ENCODE assay signal across 8 cellular contexts in the genomic region with DNA sequence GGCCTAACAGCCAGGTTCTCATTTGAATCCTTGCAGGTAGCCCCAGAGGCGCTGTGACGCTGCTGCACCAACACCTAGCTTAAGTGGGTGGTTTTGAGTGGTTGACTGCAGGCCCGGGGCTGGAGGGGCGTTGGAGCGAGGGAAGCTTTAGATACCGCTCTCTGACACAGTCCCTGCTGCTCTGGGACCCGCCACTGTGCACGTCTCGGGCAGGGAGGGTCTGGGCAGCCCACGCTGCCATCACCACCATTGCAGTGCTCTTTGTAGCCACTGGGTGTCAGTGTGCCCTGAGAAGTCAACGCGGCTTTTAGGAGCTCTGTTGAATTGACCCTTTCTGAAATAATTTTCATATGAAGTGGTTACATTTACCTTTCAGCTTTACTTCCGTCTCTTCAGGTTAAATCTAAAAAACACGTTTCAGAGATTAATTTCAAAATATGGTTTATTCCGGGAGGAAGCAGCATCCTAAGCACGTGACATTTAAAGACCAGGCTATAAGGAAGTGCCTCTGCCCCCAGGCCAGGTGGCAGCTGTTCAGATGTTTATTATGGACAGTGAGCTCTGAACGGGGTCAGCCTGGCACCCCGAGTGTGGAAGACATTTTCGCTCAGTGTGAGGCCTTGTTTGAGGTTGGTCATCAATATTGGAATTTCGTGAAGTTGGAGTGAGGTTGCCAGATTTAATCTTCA. TPM values are rescaled to one million over a fixed set of nuclear protein-coding genes. Genes with fewer than 3 reads are reported as not detected.
DNase-seq lines count a peak whose midpoint lies in the region; ATAC-seq, FAIRE-seq and TF ChIP-seq lines count a peak whose summit lies in the region.

No MANE protein-coding gene starts in this region.

- TF ChIP-seq POLR2A in GM12891 (IDR thresholded peaks at IDR 0.05; ENCODE audit: low read depth, low read length): no peak

- no peak for ATAC-seq in GM18502 (IDR thresholded peaks at IDR 0.05; ENCODE audit: poor library complexity, unreplicated experiment)

- peak; percentile 13 for DNase-seq in A172 (ENCODE audit: low spot score)
- DNase-seq in GM12891 (ENCODE audit: insufficient read length, low spot score): peak; percentile 77
- DNase-seq in NCI-H2227 (lab: John Stamatoyannopoulos, UW; ENCODE audit: unreplicated experiment): peak; percentile 65
- peak; percentile 51 for DNase-seq in activated CD4-positive, alpha-beta T cell treated with anti-CD3 and anti-CD28 coated beads, Interleukin-2, amount 50 U/mL, for 1 hour
- DNase-seq in dermis microvascular lymphatic vessel endothelial cell (ENCODE audit: low read depth in 2 of 2): peak; percentile 43 to 68
- peak; percentile 71 to 82 for DNase-seq in lung microvascular endothelial cell (ENCODE audit: low read depth in 2 of 2)
- peak; percentile 18 to 24 for DNase-seq in stimulated activated CD8-positive, alpha-beta memory T cell treated with anti-CD3 and anti-CD28 coated beads, Interleukin-15, amount 100 ng/mL, for 4 hours (ENCODE audit: low read depth in 2 of 2)

- peak; percentile 91 for FAIRE-seq in GM12891 (lab: Jason Lieb, UNC)

TF ChIP-seq in GM12891, 5 proteins besides CTCF, POLR2A, EP300 and RAD21:
- 0 out of 2 replicates have a peak, but pooled peaks have one; percentile 8 for TF ChIP-seq SPI1 (IDR thresholded peaks at IDR 0.05; ENCODE audit: low read depth, low read length)
- TF ChIP-seq POU2F2 (IDR thresholded peaks at IDR 0.05; ENCODE audit: low read depth, low read length): no peak

RNA-seq across cellular contexts. Expression of gene PARVB, which starts 30.9 kb away (rescaled TPM):
- 2.3 and 6.3 TPM in 2 replicates for total RNA-seq in A172 (2014; rRNA removed; shearing (Covaris generic))
- 190 TPM for polyA plus RNA-seq in GM12891 (2012; ENCODE audit: low read depth, missing spikeins)
- 39.2 and 77.8 TPM in 2 replicates for total RNA-seq in dermis microvascular lymphatic vessel endothelial cell
- total RNA-seq in lung microvascular endothelial cell: 20.8 and 25.3 TPM in 2 replicates

RNA-seq across cellular contexts. Expression of gene SAMM50, which starts 38.0 kb away (rescaled TPM):
- 31.2 and 31.4 TPM in 2 replicates for total RNA-seq in A172 (2014; rRNA removed; shearing (Covaris generic))
- polyA plus RNA-seq in GM12891 (2012; ENCODE audit: low read depth, missing spikeins): 63.1 TPM
- total RNA-seq in dermis microvascular lymphatic vessel endothelial cell: 43.9 and 44.3 TPM in 2 replicates
- 32.7 and 38.1 TPM in 2 replicates for total RNA-seq in lung microvascular endothelial cell

Comparison
In these comparisons a context has a peak if more than half of its experiments do, and no peak if none do; other contexts are left out.
1. DNase-seq: peak in every context shown above with its lines; median percentile 77 in GM12891; 76 in lung microvascular endothelial cell; 65 in NCI-H2227; 56 in dermis microvascular lymphatic vessel endothelial cell; 51 in activated CD4-positive, alpha-beta T cell treated with anti-CD3 and anti-CD28 coated beads, Interleukin-2, amount 50 U/mL, for 1 hour; 21 in stimulated activated CD8-positive, alpha-beta memory T cell treated with anti-CD3 and anti-CD28 coated beads, Interleukin-15, amount 100 ng/mL, for 4 hours; 13 in A172.